10 cellular contexts compared by ENCODE assay signal in genomic region chr3:150078983-150079739, GRCh38.
DNase-seq lines count a peak whose midpoint lies in the region; ATAC-seq and TF ChIP-seq lines count a peak whose summit lies in the region.
"Had no signal": no experiment of that assay in that cellular context is flagged by ENCODE, and none has a peak within 500 bp of the region (broad histone marks: within the 10 kb centered on the region; RNA-seq: fewer than 3 reads in every experiment).

No MANE protein-coding gene starts in this region.

- no peak for TF ChIP-seq CTCF in AG04450 (IDR thresholded peaks at IDR 0.05; ENCODE audit: low read depth, low read length)
- TF ChIP-seq CTCF in MCF 10A (IDR thresholded peaks at IDR 0.05; ENCODE audit: unreplicated experiment) = no peak

- no peak overlapping the region for H3K4me3 ChIP-seq in AG04450 (ENCODE audit: low read depth, low read length)
- no peak overlapping the region for H3K4me3 ChIP-seq in muscle layer of colon (ENCODE audit: low read depth in 1 of 2, low read length in 2 of 2)

- CTCF ChIA-PET in AG04450 (lab: Charles Lee) (no interaction called here), MCF 10A (lab: Yijun Ruan, JAX) (no interaction called here)

- DNase-seq in AG04450 (ENCODE audit: low read depth, low spot score) (peak; percentile 62), LHCN-M2 (ENCODE audit: low read depth) (peak; percentile 87), MCF 10A (ENCODE audit: unreplicated experiment) (peak; percentile 49), SW480 (ENCODE audit: low spot score) (no peak), NCI-H2081 treated with DMSO at 0.1 percent for 48 hours (lab: John Stamatoyannopoulos, UW) (no peak)
- DNase-seq in stimulated activated naive CD8-positive, alpha-beta T cell treated with anti-CD3 and anti-CD28 coated beads, Interleukin-15, Interleukin-2, amounts not matched to agents 100 U/mL and 50 U/mL, for 24 hours = no peak
- DNase-seq: dermis blood vessel endothelial cell had no signal

- no peaks in the 10 kb centered on the region for H3K9me3 Mint-ChIP-seq in MCF 10A (ENCODE audit: unreplicated experiment)
- H3K9me3 Mint-ChIP-seq: natural killer cell treated with Interleukin-12 subunit alpha and Interleukin-12 subunit beta and Interleukin-15 and Interleukin-18, amount 100 ng/mL, for 72 hours had no signal

- peaks cover 21% of the 10 kb centered on the region for H3K4me1 Mint-ChIP-seq in MCF 10A (ENCODE audit: insufficient read depth, unreplicated experiment)

- intact Hi-C loops in MCF 10A (cut with micrococcal nuclease) = no loop called here

- H3K9ac ChIP-seq in muscle layer of colon (ENCODE audit: low read length) = no peak overlapping the region

- H3K27me3 ChIP-seq in AG04450 (ENCODE audit: control insufficient read depth, insufficient read depth, low read length) (no peaks in the 10 kb centered on the region), muscle layer of colon (ENCODE audit: control insufficient read depth in 1 of 2, insufficient read depth in 2 of 2, low read length in 2 of 2) (no peaks in the 10 kb centered on the region)

- H3K27ac ChIP-seq in AG04450 (ENCODE audit: low read depth, low read length) = peak overlapping the region; percentile 97
- peak overlapping the region; percentile 38 for H3K27ac ChIP-seq in muscle layer of colon (ENCODE audit: low read depth, low read length)

- POLR2A ChIA-PET in AG04450 (lab: Yijun Ruan, JAX) (interaction anchor here (0.7 to 2.2 kb wide), 4 partner anchors 28 to 112 kb away, joined by 3 to 6 read pairs (median 3); no protein-coding TSS in a partner anchor), MCF 10A (lab: Yijun Ruan, JAX) (interaction anchor here (0.6 to 1.2 kb wide), 2 partner anchors 12 to 108 kb away, joined by 4 read pairs; no protein-coding TSS in a partner anchor)

- H3K4me3 Mint-ChIP-seq in MCF 10A (ENCODE audit: unreplicated experiment) = no peak overlapping the region
- H3K4me3 Mint-ChIP-seq: natural killer cell treated with Interleukin-12 subunit alpha and Interleukin-12 subunit beta and Interleukin-15 and Interleukin-18, amount 100 ng/mL, for 72 hours had no signal

- H3K27me3 Mint-ChIP-seq in MCF 10A (ENCODE audit: insufficient read depth, unreplicated experiment) = no peaks in the 10 kb centered on the region

- ATAC-seq in stimulated activated naive CD8-positive, alpha-beta T cell treated with anti-CD3 and anti-CD28 coated beads, Interleukin-15, Interleukin-2, amounts not matched to agents 100 U/mL and 50 U/mL, for 24 hours = no peak
- ATAC-seq in HG03280 (IDR thresholded peaks at IDR 0.05; ENCODE audit: unreplicated experiment) = no peak

- H3K36me3 ChIP-seq in muscle layer of colon (ENCODE audit: insufficient read depth, low read length) = no peaks in the 10 kb centered on the region

- peaks cover 24% of the 10 kb centered on the region for H3K4me1 ChIP-seq in muscle layer of colon (ENCODE audit: insufficient read depth, low read length)

- no peak overlapping the region for H3K27ac Mint-ChIP-seq in MCF 10A (ENCODE audit: low read depth, unreplicated experiment)
- H3K27ac Mint-ChIP-seq: natural killer cell treated with Interleukin-12 subunit alpha and Interleukin-12 subunit beta and Interleukin-15 and Interleukin-18, amount 100 ng/mL, for 72 hours had no signal

- peaks cover 6% of the 10 kb centered on the region for H3K36me3 Mint-ChIP-seq in MCF 10A (ENCODE audit: insufficient read depth, unreplicated experiment)
- H3K36me3 Mint-ChIP-seq: natural killer cell treated with Interleukin-12 subunit alpha and Interleukin-12 subunit beta and Interleukin-15 and Interleukin-18, amount 100 ng/mL, for 72 hours had no signal

- no TSS peak for BruUV-seq in MCF 10A (replicated peaks; lab: Mats Ljungman, UMichigan)

- H3K9me3 ChIP-seq in AG04450 (ENCODE audit: control insufficient read depth, insufficient read depth, low read length) (peaks cover 5% of the 10 kb centered on the region; the same call in 1 of the 2 replicates), muscle layer of colon (ENCODE audit: low read length) (no peaks in the 10 kb centered on the region)

Comparison
In these comparisons a context has a peak if more than half of its experiments do, and no peak if none do; other contexts are left out.
1. DNase-seq: peak in AG04450 (single experiment), LHCN-M2 (single experiment) and MCF 10A (single experiment); none in stimulated activated naive CD8-positive, alpha-beta T cell treated with anti-CD3 and anti-CD28 coated beads, Interleukin-15, Interleukin-2, amounts not matched to agents 100 U/mL and 50 U/mL, for 24 hours (single experiment), SW480 (single experiment) and NCI-H2081 treated with DMSO at 0.1 percent for 48 hours (single experiment).